Comparison of ENCODE assay signal across 8 cellular contexts in the genomic region with DNA sequence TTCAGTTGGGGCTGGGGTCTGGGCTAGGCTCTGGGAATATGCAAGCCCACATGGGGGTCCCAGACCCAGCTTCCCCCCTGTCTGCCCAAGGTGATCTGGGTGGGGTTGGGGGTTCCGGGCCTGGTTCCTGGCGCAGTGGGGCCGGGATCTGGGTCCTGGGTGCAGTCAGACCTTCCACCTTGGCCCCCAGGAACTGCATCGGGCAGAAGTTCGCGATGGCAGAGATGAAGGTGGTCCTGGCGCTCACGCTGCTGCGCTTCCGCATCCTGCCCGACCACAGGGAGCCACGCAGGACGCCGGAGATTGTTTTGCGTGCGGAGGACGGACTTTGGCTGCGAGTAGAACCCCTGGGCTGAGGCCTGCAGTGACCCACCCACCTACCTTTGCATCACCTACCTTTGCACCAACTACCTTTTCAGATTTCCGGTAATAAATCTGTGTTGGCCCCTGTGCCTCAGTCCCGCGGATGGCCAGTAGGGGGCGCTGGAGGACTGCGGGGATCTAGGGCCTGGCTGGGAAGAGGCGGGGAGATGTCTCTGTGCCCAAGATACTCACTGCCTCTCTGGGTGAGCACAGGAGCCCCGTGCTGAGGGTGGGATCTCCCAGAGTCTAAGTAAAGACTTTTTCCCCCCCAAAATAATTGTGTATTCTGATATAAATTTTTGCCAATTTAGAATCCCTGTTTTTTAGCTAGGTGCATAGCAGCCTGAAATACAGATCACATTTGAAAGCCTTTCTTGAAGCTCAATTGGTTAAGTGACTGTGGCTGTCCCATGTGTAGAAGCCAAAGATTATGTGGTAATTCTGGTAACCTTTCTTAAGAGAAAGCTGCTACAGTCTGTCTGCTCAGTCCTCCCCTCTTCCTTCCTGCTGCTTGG. TPM values are rescaled to one million over a fixed set of nuclear protein-coding genes. Genes with fewer than 3 reads are reported as not detected.
DNase-seq lines count a peak whose midpoint lies in the region; ATAC-seq and TF ChIP-seq lines count a peak whose summit lies in the region.

No MANE protein-coding gene starts in this region.

- POLR2A ChIA-PET in CD4-positive, alpha-beta memory T cell (lab: Charles Lee; ENCODE audit: partially characterized antibody) = interaction anchor here (0.8 kb wide), 1 partner anchor 208 kb away, joined by 3 read pairs; no protein-coding TSS in a partner anchor

- no peaks in the 10 kb centered on the region for H3K27me3 ChIP-seq in CD4-positive, alpha-beta memory T cell (ENCODE audit: insufficient read depth, low read length)

- no peak overlapping the region for H3K4me3 Mint-ChIP-seq in CD4-positive, alpha-beta memory T cell
- no peak overlapping the region for H3K4me3 Mint-ChIP-seq in activated T-cell treated with anti-CD3 and anti-CD28 coated beads, Interleukin-2, amount 50 U/mL, for 4 hours
- no peak overlapping the region for H3K4me3 Mint-ChIP-seq in nephron progenitor cell
- H3K4me3 Mint-ChIP-seq in stimulated activated naive CD8-positive, alpha-beta T cell treated with anti-CD3 and anti-CD28 coated beads, Interleukin-15, amount 100 ng/mL, for 72 hours = no peak overlapping the region

- no peaks in the 10 kb centered on the region for H3K36me3 ChIP-seq in CD4-positive, alpha-beta memory T cell (ENCODE audit: insufficient read depth, low read length)

- H3K27ac Mint-ChIP-seq in CD4-positive, alpha-beta memory T cell = no peak overlapping the region
- H3K27ac Mint-ChIP-seq in nephron progenitor cell = no peak overlapping the region
- H3K27ac Mint-ChIP-seq in stimulated activated naive CD8-positive, alpha-beta T cell treated with anti-CD3 and anti-CD28 coated beads, Interleukin-15, amount 100 ng/mL, for 72 hours = no peak overlapping the region

- H3K4me1 ChIP-seq in CD4-positive, alpha-beta memory T cell (ENCODE audit: insufficient read depth, low read length) = peaks cover 14% of the 10 kb centered on the region

- peaks cover 3 to 14% of the 10 kb centered on the region in 2 donors for H3K27me3 Mint-ChIP-seq in CD4-positive, alpha-beta memory T cell
- peaks cover 8% of the 10 kb centered on the region for H3K27me3 Mint-ChIP-seq in activated T-cell treated with anti-CD3 and anti-CD28 coated beads, Interleukin-2, amount 50 U/mL, for 4 hours (ENCODE audit: low read depth)
- peaks cover 3% of the 10 kb centered on the region for H3K27me3 Mint-ChIP-seq in nephron progenitor cell (ENCODE audit: low read depth, poor library complexity)
- peaks cover 25% of the 10 kb centered on the region for H3K27me3 Mint-ChIP-seq in stimulated activated naive CD8-positive, alpha-beta T cell treated with anti-CD3 and anti-CD28 coated beads, Interleukin-15, amount 100 ng/mL, for 72 hours

- H3K9me3 Mint-ChIP-seq in CD4-positive, alpha-beta memory T cell = no peaks in the 10 kb centered on the region
- no peaks in the 10 kb centered on the region for H3K9me3 Mint-ChIP-seq in activated T-cell treated with anti-CD3 and anti-CD28 coated beads, Interleukin-2, amount 50 U/mL, for 4 hours
- H3K9me3 Mint-ChIP-seq in nephron progenitor cell = peaks cover 71% of the 10 kb centered on the region
- H3K9me3 Mint-ChIP-seq in stimulated activated naive CD8-positive, alpha-beta T cell treated with anti-CD3 and anti-CD28 coated beads, Interleukin-15, amount 100 ng/mL, for 72 hours = no peaks in the 10 kb centered on the region

- H3K27ac ChIP-seq in CD4-positive, alpha-beta memory T cell (ENCODE audit: low read depth, low read length) = no peak overlapping the region

- H3K9me3 ChIP-seq in CD4-positive, alpha-beta memory T cell (ENCODE audit: control insufficient read depth in 1 of 2, low read length in 2 of 2) = no peaks in the 10 kb centered on the region

- no peaks in the 10 kb centered on the region for H3K36me3 Mint-ChIP-seq in CD4-positive, alpha-beta memory T cell
- no peaks in the 10 kb centered on the region for H3K36me3 Mint-ChIP-seq in activated T-cell treated with anti-CD3 and anti-CD28 coated beads, Interleukin-2, amount 50 U/mL, for 4 hours (ENCODE audit: insufficient read depth)
- no peaks in the 10 kb centered on the region for H3K36me3 Mint-ChIP-seq in nephron progenitor cell (ENCODE audit: low read depth)

- peaks cover 2 to 13% (median 9%) of the 10 kb centered on the region in 4 donors for H3K4me1 Mint-ChIP-seq in CD4-positive, alpha-beta memory T cell
- H3K4me1 Mint-ChIP-seq in activated T-cell treated with anti-CD3 and anti-CD28 coated beads, Interleukin-2, amount 50 U/mL, for 4 hours (ENCODE audit: low read depth) = peaks cover 3% of the 10 kb centered on the region
- no peaks in the 10 kb centered on the region for H3K4me1 Mint-ChIP-seq in nephron progenitor cell
- H3K4me1 Mint-ChIP-seq in stimulated activated naive CD8-positive, alpha-beta T cell treated with anti-CD3 and anti-CD28 coated beads, Interleukin-15, amount 100 ng/mL, for 72 hours = no peaks in the 10 kb centered on the region

- no peak overlapping the region for H3K4me3 ChIP-seq in CD4-positive, alpha-beta memory T cell (ENCODE audit: low read length in 2 of 2)

- ATAC-seq in activated T-cell treated with anti-CD3 and anti-CD28 coated beads, Interleukin-2, amount 50 U/mL, for 4 hours = peak; percentile 94 to 96
- peak; percentile 90 for ATAC-seq in stimulated activated naive CD8-positive, alpha-beta T cell treated with anti-CD3 and anti-CD28 coated beads, Interleukin-15, amount 100 ng/mL, for 72 hours
- no peak for ATAC-seq in GM21423 (IDR thresholded peaks at IDR 0.05; ENCODE audit: unreplicated experiment)

- TF ChIP-seq CTCF in nephron progenitor cell (IDR thresholded peaks at IDR 0.05) = peak; percentile 26

- DNase-seq in CD4-positive, alpha-beta memory T cell = peak; percentile 80 to 86 (median 81)
- DNase-seq in HT1080 (ENCODE audit: low read depth) (peak; percentile 37), fibroblast of peridontal ligament (ENCODE audit: extremely low read depth) (peak; percentile 38), nephron progenitor cell (peak; percentile 45)
- peak; percentile 94 for DNase-seq in activated T-cell treated with anti-CD3 and anti-CD28 coated beads, Interleukin-2, amount 50 U/mL, for 4 hours
- DNase-seq in stimulated activated naive CD8-positive, alpha-beta T cell treated with anti-CD3 and anti-CD28 coated beads, Interleukin-15, amount 100 ng/mL, for 72 hours = peak; percentile 83 to 85

- CTCF ChIA-PET in CD4-positive, alpha-beta memory T cell (lab: Charles Lee; ENCODE audit: partially characterized antibody) = interaction anchor here (0.6 to 1.8 kb wide), 8 partner anchors 223 to 594 kb away, joined by 3 to 11 read pairs (median 4); partner anchors contain the start of gene FAM32A

- intact Hi-C loops in CD4-positive, alpha-beta memory T cell (cut with micrococcal nuclease) = loop anchor here (1.0 to 10.0 kb wide), 6 partner anchors 44 to 553 kb away; partner anchors contain the start of genes CYP4F12 and RAB8A

TF ChIP-seq in PFSK-1, 5 proteins besides CTCF, POLR2A, EP300 and RAD21:
- TF ChIP-seq, protein P1, sequence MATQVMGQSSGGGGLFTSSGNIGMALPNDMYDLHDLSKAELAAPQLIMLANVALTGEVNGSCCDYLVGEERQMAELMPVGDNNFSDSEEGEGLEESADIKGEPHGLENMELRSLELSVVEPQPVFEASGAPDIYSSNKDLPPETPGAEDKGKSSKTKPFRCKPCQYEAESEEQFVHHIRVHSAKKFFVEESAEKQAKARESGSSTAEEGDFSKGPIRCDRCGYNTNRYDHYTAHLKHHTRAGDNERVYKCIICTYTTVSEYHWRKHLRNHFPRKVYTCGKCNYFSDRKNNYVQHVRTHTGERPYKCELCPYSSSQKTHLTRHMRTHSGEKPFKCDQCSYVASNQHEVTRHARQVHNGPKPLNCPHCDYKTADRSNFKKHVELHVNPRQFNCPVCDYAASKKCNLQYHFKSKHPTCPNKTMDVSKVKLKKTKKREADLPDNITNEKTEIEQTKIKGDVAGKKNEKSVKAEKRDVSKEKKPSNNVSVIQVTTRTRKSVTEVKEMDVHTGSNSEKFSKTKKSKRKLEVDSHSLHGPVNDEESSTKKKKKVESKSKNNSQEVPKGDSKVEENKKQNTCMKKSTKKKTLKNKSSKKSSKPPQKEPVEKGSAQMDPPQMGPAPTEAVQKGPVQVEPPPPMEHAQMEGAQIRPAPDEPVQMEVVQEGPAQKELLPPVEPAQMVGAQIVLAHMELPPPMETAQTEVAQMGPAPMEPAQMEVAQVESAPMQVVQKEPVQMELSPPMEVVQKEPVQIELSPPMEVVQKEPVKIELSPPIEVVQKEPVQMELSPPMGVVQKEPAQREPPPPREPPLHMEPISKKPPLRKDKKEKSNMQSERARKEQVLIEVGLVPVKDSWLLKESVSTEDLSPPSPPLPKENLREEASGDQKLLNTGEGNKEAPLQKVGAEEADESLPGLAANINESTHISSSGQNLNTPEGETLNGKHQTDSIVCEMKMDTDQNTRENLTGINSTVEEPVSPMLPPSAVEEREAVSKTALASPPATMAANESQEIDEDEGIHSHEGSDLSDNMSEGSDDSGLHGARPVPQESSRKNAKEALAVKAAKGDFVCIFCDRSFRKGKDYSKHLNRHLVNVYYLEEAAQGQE (IDR thresholded peaks at IDR 0.05; ENCODE audit: insufficient read depth in 1 of 2, low read depth in 2 of 2, low read length in 2 of 2) = peak; percentile 38 to 73; a peak in 2 of 4 replicates
- TF ChIP-seq TAF1 (IDR thresholded peaks at IDR 0.05; ENCODE audit: borderline replicate concordance, insufficient read depth, low read length) = no peak

RNA-seq across cellular contexts. Expression of gene CYP4F3, which starts 11.5 kb away (rescaled TPM):
- total RNA-seq in CD4-positive, alpha-beta memory T cell = not detected
- polyA plus RNA-seq in CD4-positive, alpha-beta memory T cell = not detected
- total RNA-seq in HT1080 (2014; rRNA removed; shearing (Covaris generic)) = 0.10 and 0.11 TPM in 2 replicates
- 0.17 and 0.25 TPM in 2 replicates for polyA plus RNA-seq in HT1080 (2015; cell fraction: cytosol; rRNA removed)
- 0.69 and 1.0 TPM in 2 replicates for polyA plus RNA-seq in HT1080 (2015; cell fraction: nucleus; rRNA removed)
- not detected for polyA plus RNA-seq in PFSK-1 (2012; ENCODE audit: insufficient read length, low read depth)
- under 1 TPM in 2 of 3 donors, not detected in 1; 0.08 to 0.18 TPM for total RNA-seq in activated T-cell treated with anti-CD3 and anti-CD28 coated beads, Interleukin-2, amount 50 U/mL, for 4 hours

RNA-seq across cellular contexts. Expression of gene CYP4F8, which starts 14.2 kb away (rescaled TPM):
- not detected for total RNA-seq in CD4-positive, alpha-beta memory T cell
- not detected for polyA plus RNA-seq in CD4-positive, alpha-beta memory T cell
- total RNA-seq in HT1080 (2014; rRNA removed; shearing (Covaris generic)) = not detected in 2 replicates
- not detected in 2 replicates for polyA plus RNA-seq in HT1080 (2015; cell fraction: cytosol; rRNA removed)
- polyA plus RNA-seq in HT1080 (2015; cell fraction: nucleus; rRNA removed) = not detected in 2 replicates
- not detected for polyA plus RNA-seq in PFSK-1 (2012; ENCODE audit: insufficient read length, low read depth)
- not detected for total RNA-seq in activated T-cell treated with anti-CD3 and anti-CD28 coated beads, Interleukin-2, amount 50 U/mL, for 4 hours

RNA-seq across cellular contexts. Expression of gene CYP4F12, which starts 43.6 kb away (rescaled TPM):
- total RNA-seq in CD4-positive, alpha-beta memory T cell = 1 to 10 TPM; 3.7 to 5.2 TPM
- under 1 TPM; 0.22 to 0.68 TPM for polyA plus RNA-seq in CD4-positive, alpha-beta memory T cell
- not detected in 2 replicates for total RNA-seq in HT1080 (2014; rRNA removed; shearing (Covaris generic))
- polyA plus RNA-seq in HT1080 (2015; cell fraction: cytosol; rRNA removed) = not detected in 2 replicates
- not detected in 2 replicates for polyA plus RNA-seq in HT1080 (2015; cell fraction: nucleus; rRNA removed)
- polyA plus RNA-seq in PFSK-1 (2012; ENCODE audit: insufficient read length, low read depth) = not detected
- not detected for total RNA-seq in activated T-cell treated with anti-CD3 and anti-CD28 coated beads, Interleukin-2, amount 50 U/mL, for 4 hours

Comparison
In these comparisons a context has a peak if more than half of its experiments do, and no peak if none do; other contexts are left out.
1. DNase-seq: peak in every context shown above with its lines; median percentile 94 in activated T-cell treated with anti-CD3 and anti-CD28 coated beads, Interleukin-2, amount 50 U/mL, for 4 hours; 84 in stimulated activated naive CD8-positive, alpha-beta T cell treated with anti-CD3 and anti-CD28 coated beads, Interleukin-15, amount 100 ng/mL, for 72 hours; 81 in CD4-positive, alpha-beta memory T cell; 45 in nephron progenitor cell; 38 in fibroblast of peridontal ligament; 37 in HT1080.